13 cellular contexts compared by ENCODE assay signal in genomic region chr18:63336366-63337099, GRCh38. TPM values are rescaled to one million over a fixed set of nuclear protein-coding genes. Genes with fewer than 3 reads are reported as not detected.
DNase-seq lines count a peak whose midpoint lies in the region; ATAC-seq, FAIRE-seq and TF ChIP-seq lines count a peak whose summit lies in the region.
"Had no signal": no experiment of that assay in that cellular context is flagged by ENCODE, and none has a peak within 500 bp of the region (broad histone marks: within the 10 kb centered on the region; RNA-seq: fewer than 3 reads in every experiment).

No MANE protein-coding gene starts in this region.

- H3K4me3 ChIP-seq in astrocyte (ENCODE audit: insufficient read depth, low read depth, low read length) (peak overlapping the region; percentile 7), tibial nerve (no peak overlapping the region)

- peak; percentile 98 for FAIRE-seq in astrocyte (lab: Jason Lieb, UNC)
- FAIRE-seq: A204.1, colon had no signal

- peak overlapping the region; percentile 26 for H2AFZ ChIP-seq in astrocyte (ENCODE audit: low read depth, low read length)

- peaks cover 46% of the 10 kb centered on the region for H3K36me3 ChIP-seq in astrocyte (ENCODE audit: insufficient read depth, low read length)
- H3K36me3 ChIP-seq in tibial nerve: peaks cover 0 to 75% (median 10%) of the 10 kb centered on the region in 3 donors

- no peaks in the 10 kb centered on the region for H3K9me3 Mint-ChIP-seq in activated CD4-positive, alpha-beta T cell treated with anti-CD3 and anti-CD28 coated beads for 36 hours (ENCODE audit: low read depth)
- H3K9me3 Mint-ChIP-seq in astrocyte (ENCODE audit: unreplicated experiment): no peaks in the 10 kb centered on the region
- H3K9me3 Mint-ChIP-seq: IgD-negative memory B cell had no signal

- H3K4me1 Mint-ChIP-seq in activated CD4-positive, alpha-beta T cell treated with anti-CD3 and anti-CD28 coated beads for 36 hours: peaks cover 14% of the 10 kb centered on the region
- H3K4me1 Mint-ChIP-seq in astrocyte (ENCODE audit: low read depth, unreplicated experiment): peaks cover 8% of the 10 kb centered on the region

- peak overlapping the region; percentile 66 for H3K4me2 ChIP-seq in astrocyte (ENCODE audit: low read length)

- ATAC-seq in activated CD4-positive, alpha-beta T cell treated with anti-CD3 and anti-CD28 coated beads for 36 hours: peak; percentile 58

- no peaks in the 10 kb centered on the region for H3K79me2 ChIP-seq in astrocyte (ENCODE audit: insufficient read depth, low read length)

- TF ChIP-seq POLR2A in tibial nerve (IDR thresholded peaks at IDR 0.05): peak in 1 of 2 donors; percentile 2

- H4K20me1 ChIP-seq in astrocyte (ENCODE audit: insufficient read depth, low read length): no peaks in the 10 kb centered on the region

- no peak for TF ChIP-seq CTCF in astrocyte (IDR thresholded peaks at IDR 0.05; ENCODE audit: insufficient read depth, low read depth, low read length)
- no peak for TF ChIP-seq CTCF in tibial nerve (IDR thresholded peaks at IDR 0.05)

- H3K4me1 ChIP-seq in astrocyte (ENCODE audit: insufficient read depth, low read length): peaks cover 3% of the 10 kb centered on the region
- peaks cover 0 to 36% (median 0%) of the 10 kb centered on the region in 4 donors for H3K4me1 ChIP-seq in tibial nerve

- H3K9ac ChIP-seq in astrocyte (ENCODE audit: low read length): peak overlapping the region; percentile 50

- no peaks in the 10 kb centered on the region for H3K9me3 ChIP-seq in astrocyte (ENCODE audit: insufficient read depth, low read depth, low read length)
- no peaks in the 10 kb centered on the region for H3K9me3 ChIP-seq in tibial nerve

- DNase-seq in activated CD4-positive, alpha-beta T cell treated with anti-CD3 and anti-CD28 coated beads for 36 hours: no peak
- no peak for DNase-seq in activated CD4-positive, alpha-beta T cell treated with anti-CD3 and anti-CD28 coated beads, Interleukin-2, amount 50 U/mL, for 48 hours
- peak; percentile 90 for DNase-seq in astrocyte (ENCODE audit: low read depth)
- DNase-seq in hepatic stellate cell (ENCODE audit: low spot score): peak; percentile 68
- DNase-seq in tibial nerve (ENCODE audit: low spot score in 2 of 2): no peak
- DNase-seq in C1 segment of cervical spinal cord (lab: John Stamatoyannopoulos, UW): no peak
- no peak for DNase-seq in effector CD8-positive, alpha-beta T cell (lab: John Stamatoyannopoulos, UW)
- no peak for DNase-seq in stimulated activated naive CD4-positive, alpha-beta T cell (lab: John Stamatoyannopoulos, UW)
- DNase-seq: H7; stimulated activated CD4-positive, alpha-beta T cell treated with anti-CD3 and anti-CD28 coated beads, Interleukin-4, amount 100 ng/mL, for 4 hours had no signal

- H3K27me3 ChIP-seq in astrocyte (ENCODE audit: insufficient read depth, low read length) (no peaks in the 10 kb centered on the region), tibial nerve (no peaks in the 10 kb centered on the region)

- POLR2A ChIA-PET in activated CD4-positive, alpha-beta T cell treated with anti-CD3 and anti-CD28 coated beads for 36 hours (lab: Charles Lee): no interaction called here

- H3K27ac Mint-ChIP-seq in activated CD4-positive, alpha-beta T cell treated with anti-CD3 and anti-CD28 coated beads for 36 hours: peak overlapping the region; percentile 40
- H3K27ac Mint-ChIP-seq in astrocyte (ENCODE audit: unreplicated experiment): peak overlapping the region; percentile 67

- no peak overlapping the region for H3K4me3 Mint-ChIP-seq in activated CD4-positive, alpha-beta T cell treated with anti-CD3 and anti-CD28 coated beads for 36 hours
- no peak overlapping the region for H3K4me3 Mint-ChIP-seq in astrocyte (ENCODE audit: unreplicated experiment)
- H3K4me3 Mint-ChIP-seq: IgD-negative memory B cell had no signal

- H3K27me3 Mint-ChIP-seq in activated CD4-positive, alpha-beta T cell treated with anti-CD3 and anti-CD28 coated beads for 36 hours: no peaks in the 10 kb centered on the region
- H3K27me3 Mint-ChIP-seq in astrocyte (ENCODE audit: low read depth, unreplicated experiment): no peaks in the 10 kb centered on the region
- H3K27me3 Mint-ChIP-seq: IgD-negative memory B cell had no signal

- H3K36me3 Mint-ChIP-seq in activated CD4-positive, alpha-beta T cell treated with anti-CD3 and anti-CD28 coated beads for 36 hours (ENCODE audit: low read depth): peaks cover 64% of the 10 kb centered on the region
- peaks cover 6% of the 10 kb centered on the region for H3K36me3 Mint-ChIP-seq in astrocyte (ENCODE audit: low read depth, unreplicated experiment)

- 32 to 38% methylated on average over 8 of the region's 8 CpGs for WGBS in tibial nerve, 2 donors

- CTCF ChIA-PET in activated CD4-positive, alpha-beta T cell treated with anti-CD3 and anti-CD28 coated beads for 36 hours (lab: Charles Lee): interaction anchor here (0.7 to 2.6 kb wide), 8 partner anchors 11 to 320 kb away, joined by 3 to 10 read pairs (median 4); no protein-coding TSS in a partner anchor

- intact Hi-C loops in activated CD4-positive, alpha-beta T cell treated with anti-CD3 and anti-CD28 coated beads for 36 hours (cut with DNase I, micrococcal nuclease): no loop called here

- peak; percentile 89 to 94 for TF ChIP-seq EP300 in tibial nerve (IDR thresholded peaks at IDR 0.05)

- peak overlapping the region; percentile 86 for H3K27ac ChIP-seq in astrocyte (ENCODE audit: low read depth, low read length)
- peak overlapping the region; percentile 55 to 90 (median 80) for H3K27ac ChIP-seq in tibial nerve

RNA-seq across cellular contexts. Expression of gene BCL2, which starts 17.0 kb away (rescaled TPM):
- 10 to 100 TPM; 66.0 to 88.9 TPM for total RNA-seq in activated CD4-positive, alpha-beta T cell treated with anti-CD3 and anti-CD28 coated beads for 36 hours
- total RNA-seq in astrocyte (1.0 and 1.7 TPM in 2 replicates), tibial nerve (10 to 100 TPM; 54.7 to 79.1 (median 67.0) TPM)

RNA-seq across cellular contexts. Expression of gene KDSR, which starts 30.5 kb away (rescaled TPM):
- total RNA-seq in activated CD4-positive, alpha-beta T cell treated with anti-CD3 and anti-CD28 coated beads for 36 hours: 10 to 100 TPM; 72.6 to 78.6 TPM
- total RNA-seq in astrocyte (43.7 and 47.4 TPM in 2 replicates), tibial nerve (10 to 100 TPM; 44.1 to 62.4 (median 54.8) TPM)

Comparison
In these comparisons a context has a peak if more than half of its experiments do, and no peak if none do; other contexts are left out.
1. DNase-seq: peak in astrocyte (single experiment) and hepatic stellate cell (single experiment); none in activated CD4-positive, alpha-beta T cell treated with anti-CD3 and anti-CD28 coated beads for 36 hours (single experiment), activated CD4-positive, alpha-beta T cell treated with anti-CD3 and anti-CD28 coated beads, Interleukin-2, amount 50 U/mL, for 48 hours (0 of 2), tibial nerve (0 of 2), C1 segment of cervical spinal cord (0 of 14), effector CD8-positive, alpha-beta T cell (single experiment) and stimulated activated naive CD4-positive, alpha-beta T cell (0 of 6).
2. RNA of gene BCL2, which starts 17.0 kb away (total RNA-seq): 66.0 to 88.9 TPM in activated CD4-positive, alpha-beta T cell treated with anti-CD3 and anti-CD28 coated beads for 36 hours and 54.7 to 79.1 TPM in tibial nerve; 1.0 to 1.7 TPM in astrocyte; every median in the first group is over 10 times any median in the second.